In the genomic region with DNA sequence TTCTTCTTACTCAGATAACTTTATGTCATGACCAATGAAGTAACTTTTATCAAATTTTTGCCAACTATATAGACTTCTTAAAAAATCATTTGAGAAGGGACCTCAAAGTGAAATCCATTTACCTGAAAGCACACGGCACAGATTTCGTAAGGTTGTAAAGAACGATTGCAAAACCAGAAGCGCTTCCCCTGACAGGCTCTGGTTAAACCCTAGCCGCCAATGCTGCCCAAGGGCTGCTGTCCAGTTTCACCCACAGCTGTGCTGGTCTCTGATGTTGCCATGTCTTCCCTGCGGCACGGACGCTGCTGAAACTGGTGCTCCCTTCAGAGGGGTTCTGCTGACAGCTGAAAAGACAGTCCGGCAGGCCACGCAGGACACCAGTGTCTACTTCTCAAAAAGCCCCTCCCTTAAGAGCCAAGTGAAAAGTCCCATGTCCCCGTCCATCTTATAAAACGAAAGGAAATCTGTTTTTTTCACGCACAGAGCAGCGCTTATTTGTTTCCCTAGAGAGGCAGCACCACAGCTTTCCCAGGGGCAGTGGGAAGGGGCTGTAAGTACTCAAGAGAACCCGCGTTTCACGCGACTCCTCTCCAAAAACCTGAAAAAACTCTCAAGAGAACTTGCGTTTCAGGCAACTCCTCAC, we compare ENCODE assay signal across 11 cellular contexts. TPM values are rescaled to one million over a fixed set of nuclear protein-coding genes. Genes with fewer than 3 reads are reported as not detected.
DNase-seq lines count a peak whose midpoint lies in the region; ATAC-seq and TF ChIP-seq lines count a peak whose summit lies in the region.
"Had no signal": no experiment of that assay in that cellular context is flagged by ENCODE, and none has a peak within 500 bp of the region (broad histone marks: within the 10 kb centered on the region; RNA-seq: fewer than 3 reads in every experiment).

No MANE protein-coding gene starts in this region.

- H3K27ac ChIP-seq in duodenal mucosa (ENCODE audit: low read depth, low read length) (peak overlapping the region; percentile 1), right lobe of liver (peak overlapping the region; percentile 47 to 86 (median 74)), subcutaneous abdominal adipose tissue (ENCODE audit: low read depth, low read length) (peak overlapping the region; percentile 59)
- H3K27ac ChIP-seq in CD4-positive, alpha-beta T cell (ENCODE audit: low read depth, low read length): no peak overlapping the region

- peaks cover 19% of the 10 kb centered on the region for H3K36me3 Mint-ChIP-seq in CD4-positive, alpha-beta T cell (ENCODE audit: low read depth)

- H3K4me3 ChIP-seq in NB4 (ENCODE audit: low read depth, low read length) (no peak overlapping the region), duodenal mucosa (ENCODE audit: low read depth in 1 of 2, low read length in 2 of 2) (peak overlapping the region; percentile 4 to 33), right lobe of liver (peak overlapping the region; percentile 2 to 46 (median 27)), subcutaneous abdominal adipose tissue (ENCODE audit: low read depth in 1 of 5, low read length in 5 of 5) (peak overlapping the region; percentile 42 to 51 (median 45))

- H3K27me3 ChIP-seq in duodenal mucosa (ENCODE audit: control insufficient read depth in 1 of 2, insufficient read depth in 2 of 2, low read length in 2 of 2): no peaks in the 10 kb centered on the region
- no peaks in the 10 kb centered on the region for H3K27me3 ChIP-seq in right lobe of liver
- no peaks in the 10 kb centered on the region for H3K27me3 ChIP-seq in subcutaneous abdominal adipose tissue (ENCODE audit: control insufficient read depth in 5 of 5, insufficient read depth in 4 of 5, low read length in 5 of 5)
- H3K27me3 ChIP-seq in CD4-positive, alpha-beta T cell (ENCODE audit: control insufficient read depth, insufficient read depth, low read length): no peaks in the 10 kb centered on the region

- TF ChIP-seq CTCF in NB4 (IDR thresholded peaks at IDR 0.05; ENCODE audit: low read depth, low read length) (no peak), right lobe of liver (IDR thresholded peaks at IDR 0.05) (no peak)
- no peak for TF ChIP-seq CTCF in CD4-positive, alpha-beta T cell (IDR thresholded peaks at IDR 0.05)

- intact Hi-C loops in right lobe of liver (cut with DNase I): no loop called here
- intact Hi-C loops in CD4-positive, alpha-beta T cell (cut with DNase I, micrococcal nuclease): no loop called here

- CTCF ChIA-PET in CD4-positive, alpha-beta T cell (lab: Charles Lee): no interaction called here

- TF ChIP-seq POLR2A in NB4 (IDR thresholded peaks at IDR 0.05; ENCODE audit: extremely low read depth, insufficient read length): no peak
- peak; percentile 75 for TF ChIP-seq POLR2A in right lobe of liver (IDR thresholded peaks at IDR 0.05)

- no peaks in the 10 kb centered on the region for H3K36me3 ChIP-seq in duodenal mucosa (ENCODE audit: control insufficient read depth in 1 of 2, insufficient read depth in 2 of 2, low read length in 2 of 2)
- no peaks in the 10 kb centered on the region for H3K36me3 ChIP-seq in right lobe of liver
- no peaks in the 10 kb centered on the region for H3K36me3 ChIP-seq in subcutaneous abdominal adipose tissue (ENCODE audit: control insufficient read depth in 5 of 5, insufficient read depth in 5 of 5, low read length in 5 of 5)

- no peak overlapping the region for H3K27ac Mint-ChIP-seq in CD4-positive, alpha-beta T cell
- H3K27ac Mint-ChIP-seq: activated T-cell treated with anti-CD3 and anti-CD28 coated beads, Interleukin-2, amount 50 U/mL, for 72 hours had no signal

- H3K27me3 Mint-ChIP-seq in CD4-positive, alpha-beta T cell: no peaks in the 10 kb centered on the region

- no peaks in the 10 kb centered on the region for H3K9me3 Mint-ChIP-seq in CD4-positive, alpha-beta T cell
- H3K9me3 Mint-ChIP-seq: activated T-cell treated with anti-CD3 and anti-CD28 coated beads, Interleukin-2, amount 50 U/mL, for 72 hours had no signal

- H3K9ac ChIP-seq in duodenal mucosa (ENCODE audit: low read depth in 1 of 2, low read length in 2 of 2): no peak overlapping the region
- H3K9ac ChIP-seq in subcutaneous abdominal adipose tissue (ENCODE audit: low read length in 5 of 5): peak overlapping the region in 3 of 5 donors; percentile 1 to 63 (median 60)

- peaks cover 8% of the 10 kb centered on the region for H3K4me1 Mint-ChIP-seq in CD4-positive, alpha-beta T cell (ENCODE audit: low read depth)

- no peak overlapping the region for H3K4me3 Mint-ChIP-seq in CD4-positive, alpha-beta T cell
- H3K4me3 Mint-ChIP-seq: activated T-cell treated with anti-CD3 and anti-CD28 coated beads, Interleukin-2, amount 50 U/mL, for 72 hours had no signal

- 28% methylated on average over 13 of the region's 19 CpGs for WGBS in right lobe of liver (ENCODE audit: insufficient coverage, low coverage, low lambda C conversion rate, missing lambda C conversion rate)

- H3K9me3 ChIP-seq in duodenal mucosa (ENCODE audit: control insufficient read depth in 1 of 2, low read length in 2 of 2) (no peaks in the 10 kb centered on the region), right lobe of liver (no peaks in the 10 kb centered on the region), subcutaneous abdominal adipose tissue (ENCODE audit: control insufficient read depth in 5 of 5, low read length in 5 of 5) (no peaks in the 10 kb centered on the region)
- no peaks in the 10 kb centered on the region for H3K9me3 ChIP-seq in CD4-positive, alpha-beta T cell (ENCODE audit: control insufficient read depth, low read length)

- ATAC-seq in right lobe of liver (peak; percentile 85 to 94 (median 92)), SK-N-SH treated with all-trans-retinoic acid at 6 μM for 48 hours (no peak), HG03095 (IDR thresholded peaks at IDR 0.05; ENCODE audit: unreplicated experiment) (no peak)
- ATAC-seq in CD4-positive, alpha-beta T cell (ENCODE audit: poor library complexity): no peak
- ATAC-seq: activated T-cell treated with anti-CD3 and anti-CD28 coated beads, Interleukin-2, amount 50 U/mL, for 72 hours had no signal

- DNase-seq in NB4 (ENCODE audit: low read depth) (peak; percentile 67), right lobe of liver (peak; percentile 74 to 89 (median 88)), COR-L47 (lab: John Stamatoyannopoulos, UW) (no peak)
- DNase-seq in CD4-positive, alpha-beta T cell: no peak
- DNase-seq: activated T-cell treated with anti-CD3 and anti-CD28 coated beads, Interleukin-2, amount 50 U/mL, for 72 hours; DMS79 treated with DMSO at 0.1 percent for 48 hours; NCI-H2171 treated with DMSO at 0.1 percent for 48 hours had no signal

- H3K4me1 ChIP-seq in duodenal mucosa (ENCODE audit: control insufficient read depth in 1 of 2, insufficient read depth in 2 of 2, low read length in 2 of 2) (peaks cover 0 to 7% of the 10 kb centered on the region in 2 donors), right lobe of liver (peaks cover 0 to 21% (median 7%) of the 10 kb centered on the region in 4 donors), subcutaneous abdominal adipose tissue (ENCODE audit: control insufficient read depth in 5 of 5, insufficient read depth in 5 of 5, low read length in 5 of 5) (peaks cover 11 to 66% (median 55%) of the 10 kb centered on the region in 5 donors)

- POLR2A ChIA-PET in CD4-positive, alpha-beta T cell (lab: Charles Lee): no interaction called here

TF ChIP-seq in SK-N-SH treated with all-trans-retinoic acid at 6 μM for 48 hours, 23 proteins besides CTCF, POLR2A, EP300 and RAD21 (continues in another document):
- no peak for TF ChIP-seq SNAI2 (CRISPR knock-in tag; IDR thresholded peaks at IDR 0.05)
- TF ChIP-seq, protein P1, sequence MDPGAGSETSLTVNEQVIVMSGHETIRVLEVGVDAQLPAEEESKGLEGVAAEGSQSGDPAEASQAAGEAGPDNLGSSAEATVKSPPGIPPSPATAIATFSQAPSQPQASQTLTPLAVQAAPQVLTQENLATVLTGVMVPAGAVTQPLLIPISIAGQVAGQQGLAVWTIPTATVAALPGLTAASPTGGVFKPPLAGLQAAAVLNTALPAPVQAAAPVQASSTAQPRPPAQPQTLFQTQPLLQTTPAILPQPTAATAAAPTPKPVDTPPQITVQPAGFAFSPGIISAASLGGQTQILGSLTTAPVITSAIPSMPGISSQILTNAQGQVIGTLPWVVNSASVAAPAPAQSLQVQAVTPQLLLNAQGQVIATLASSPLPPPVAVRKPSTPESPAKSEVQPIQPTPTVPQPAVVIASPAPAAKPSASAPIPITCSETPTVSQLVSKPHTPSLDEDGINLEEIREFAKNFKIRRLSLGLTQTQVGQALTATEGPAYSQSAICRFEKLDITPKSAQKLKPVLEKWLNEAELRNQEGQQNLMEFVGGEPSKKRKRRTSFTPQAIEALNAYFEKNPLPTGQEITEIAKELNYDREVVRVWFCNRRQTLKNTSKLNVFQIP (CRISPR knock-in tag; IDR thresholded peaks at IDR 0.05; ENCODE audit: borderline replicate concordance, low read depth): no peak
- no peak for TF ChIP-seq ISL1 (CRISPR knock-in tag; IDR thresholded peaks at IDR 0.05)
- TF ChIP-seq, protein P2, sequence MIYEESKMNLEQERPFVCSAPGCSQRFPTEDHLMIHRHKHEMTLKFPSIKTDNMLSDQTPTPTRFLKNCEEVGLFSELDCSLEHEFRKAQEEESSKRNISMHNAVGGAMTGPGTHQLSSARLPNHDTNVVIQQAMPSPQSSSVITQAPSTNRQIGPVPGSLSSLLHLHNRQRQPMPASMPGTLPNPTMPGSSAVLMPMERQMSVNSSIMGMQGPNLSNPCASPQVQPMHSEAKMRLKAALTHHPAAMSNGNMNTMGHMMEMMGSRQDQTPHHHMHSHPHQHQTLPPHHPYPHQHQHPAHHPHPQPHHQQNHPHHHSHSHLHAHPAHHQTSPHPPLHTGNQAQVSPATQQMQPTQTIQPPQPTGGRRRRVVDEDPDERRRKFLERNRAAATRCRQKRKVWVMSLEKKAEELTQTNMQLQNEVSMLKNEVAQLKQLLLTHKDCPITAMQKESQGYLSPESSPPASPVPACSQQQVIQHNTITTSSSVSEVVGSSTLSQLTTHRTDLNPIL (CRISPR knock-in tag; IDR thresholded peaks at IDR 0.05; ENCODE audit: low read depth): no peak
- TF ChIP-seq ARNTL (CRISPR knock-in tag; IDR thresholded peaks at IDR 0.05; ENCODE audit: borderline replicate concordance, low read depth): no peak
- TF ChIP-seq ZNF8 (CRISPR knock-in tag; IDR thresholded peaks at IDR 0.05): no peak

RNA-seq across cellular contexts. Expression of a gene that starts 32.5 kb away (rescaled TPM):
- 10 to 100 TPM; 10.3 to 32.1 (median 14.1) TPM for total RNA-seq in right lobe of liver
- total RNA-seq in CD4-positive, alpha-beta T cell: 10 to 100 TPM; 16.0 to 16.1 TPM

Comparison
In these comparisons a context has a peak if more than half of its experiments do, and no peak if none do; other contexts are left out.
1. DNase-seq: peak in NB4 (single experiment) and right lobe of liver (3 of 3); none in CD4-positive, alpha-beta T cell (0 of 10) and COR-L47 (single experiment).
2. H3K9ac ChIP-seq: peak in subcutaneous abdominal adipose tissue (3 of 5); none in duodenal mucosa (0 of 2).
3. ATAC-seq: peak in right lobe of liver (4 of 4); none in CD4-positive, alpha-beta T cell (single experiment), SK-N-SH treated with all-trans-retinoic acid at 6 μM for 48 hours (single experiment) and HG03095 (single experiment).